8 cellular contexts compared by ENCODE assay signal in genomic region chr9:35070823-35071813, GRCh38. TPM values are rescaled to one million over a fixed set of nuclear protein-coding genes. Genes with fewer than 3 reads are reported as not detected.
A peak's percentile ranks its signal among the peaks of the same experiment; 100 is the strongest.
DNase-seq lines count a peak whose midpoint lies in the region; ATAC-seq, FAIRE-seq and TF ChIP-seq lines count a peak whose summit lies in the region.

No MANE protein-coding gene starts in this region.

- peak; percentile 53 for FAIRE-seq in islet of Langerhans (lab: Jason Lieb, UNC)

- peaks cover 12 to 48% (median 36%) of the 10 kb centered on the region in 12 donors for H3K4me1 ChIP-seq in heart left ventricle
- H3K4me1 ChIP-seq in subcutaneous abdominal adipose tissue (ENCODE audit: control insufficient read depth in 5 of 5, insufficient read depth in 5 of 5, low read length in 5 of 5) = peaks cover 9 to 51% (median 50%) of the 10 kb centered on the region in 5 donors

- TF ChIP-seq POLR2A in heart left ventricle (IDR thresholded peaks at IDR 0.05) = no peak

- H3K9ac ChIP-seq in subcutaneous abdominal adipose tissue (ENCODE audit: low read length in 5 of 5) = peak overlapping the region; percentile 82 to 99 (median 99)

- POLR2A ChIA-PET in activated naive CD8-positive, alpha-beta T cell treated with anti-CD3 and anti-CD28 coated beads, Interleukin-2, amount 10 ng/mL, durations not matched to agents 7 days and 5 days (lab: Charles Lee) = interaction anchor here (0.6 to 3.4 kb wide), 14 partner anchors 10 to 451 kb away, joined by 3 to 41 read pairs (median 5); partner anchors contain the start of genes ATOSB, DCTN3, DNAJB5 and FANCG

- WGBS in heart left ventricle, 4 donors = 1 to 2% (median 1%) methylated on average over 16 to 20 of the region's 20 CpGs

- no peaks in the 10 kb centered on the region for H3K27me3 ChIP-seq in heart left ventricle
- H3K27me3 ChIP-seq in subcutaneous abdominal adipose tissue (ENCODE audit: control insufficient read depth in 5 of 5, insufficient read depth in 4 of 5, low read length in 5 of 5) = no peaks in the 10 kb centered on the region

- TF ChIP-seq CTCF in heart left ventricle (IDR thresholded peaks at IDR 0.05) = no peak

- H3K9me3 ChIP-seq in heart left ventricle = no peaks in the 10 kb centered on the region
- H3K9me3 ChIP-seq in subcutaneous abdominal adipose tissue (ENCODE audit: control insufficient read depth in 5 of 5, low read length in 5 of 5) = no peaks in the 10 kb centered on the region

- intact Hi-C loops in heart left ventricle (cut with DNase I) (loop anchor here in 4 of 10 donors (2.0 to 10.0 kb wide), 3 partner anchors 76 to 406 kb away; partner anchors contain the start of gene CCL27 (in 1 of the 4)), cardiac septum (cut with DNase I) (loop anchor here (5.0 to 10.0 kb wide), 2 partner anchors 79 to 534 kb away; partner anchors contain the start of gene TESK1)

- H3K27me3 Mint-ChIP-seq in activated naive CD8-positive, alpha-beta T cell treated with anti-CD3 and anti-CD28 coated beads, Interleukin-2, amount 10 ng/mL, durations not matched to agents 7 days and 5 days = no peaks in the 10 kb centered on the region

- H3K4me3 Mint-ChIP-seq in activated naive CD8-positive, alpha-beta T cell treated with anti-CD3 and anti-CD28 coated beads, Interleukin-2, amount 10 ng/mL, durations not matched to agents 7 days and 5 days = peak overlapping the region; percentile 93

- H3K36me3 ChIP-seq in heart left ventricle (peaks cover 0 to 47% (median 28%) of the 10 kb centered on the region in 9 donors), subcutaneous abdominal adipose tissue (ENCODE audit: control insufficient read depth in 5 of 5, insufficient read depth in 5 of 5, low read length in 5 of 5) (peaks cover 8 to 39% (median 24%) of the 10 kb centered on the region in 5 donors)

- H3K4me3 ChIP-seq in heart left ventricle (peak overlapping the region; percentile 82 to 100 (median 96)), subcutaneous abdominal adipose tissue (ENCODE audit: low read depth in 1 of 5, low read length in 5 of 5) (peak overlapping the region; percentile 83 to 92 (median 87))

- DNase-seq in heart left ventricle = no peak
- DNase-seq in cardiac septum (ENCODE audit: low spot score) = no peak
- DNase-seq in activated naive CD8-positive, alpha-beta T cell treated with anti-CD3 and anti-CD28 coated beads, Interleukin-2, amount 10 ng/mL, durations not matched to agents 7 days and 5 days = no peak
- no peak for DNase-seq in NCI-H526 (lab: John Stamatoyannopoulos, UW)
- DNase-seq in NCI-H446 treated with DMSO at 0.1 percent for 48 hours (lab: John Stamatoyannopoulos, UW) = no peak

- H3K27ac ChIP-seq in heart left ventricle (peak overlapping the region; percentile 99 to 100 (median 100)), subcutaneous abdominal adipose tissue (ENCODE audit: low read depth, low read length) (peak overlapping the region; percentile 100)

- H3K9me3 Mint-ChIP-seq in activated naive CD8-positive, alpha-beta T cell treated with anti-CD3 and anti-CD28 coated beads, Interleukin-2, amount 10 ng/mL, durations not matched to agents 7 days and 5 days = no peaks in the 10 kb centered on the region

- H3K27ac Mint-ChIP-seq in activated naive CD8-positive, alpha-beta T cell treated with anti-CD3 and anti-CD28 coated beads, Interleukin-2, amount 10 ng/mL, durations not matched to agents 7 days and 5 days = peak overlapping the region; percentile 93

- H3K4me1 Mint-ChIP-seq in activated naive CD8-positive, alpha-beta T cell treated with anti-CD3 and anti-CD28 coated beads, Interleukin-2, amount 10 ng/mL, durations not matched to agents 7 days and 5 days = peaks cover 39% of the 10 kb centered on the region

- H3K36me3 Mint-ChIP-seq in activated naive CD8-positive, alpha-beta T cell treated with anti-CD3 and anti-CD28 coated beads, Interleukin-2, amount 10 ng/mL, durations not matched to agents 7 days and 5 days = peaks cover 45% of the 10 kb centered on the region

- ATAC-seq in heart left ventricle = peak in 1 of 4 donors; percentile 16
- no peak for ATAC-seq in activated naive CD8-positive, alpha-beta T cell treated with anti-CD3 and anti-CD28 coated beads, Interleukin-2, amount 10 ng/mL, durations not matched to agents 7 days and 5 days (ENCODE audit: low read depth)
- ATAC-seq in HG03108 (IDR thresholded peaks at IDR 0.05; ENCODE audit: unreplicated experiment) = no peak

RNA-seq across cellular contexts. Expression of gene VCP, which starts 1.3 kb away (rescaled TPM):
- total RNA-seq in heart left ventricle = 100 to 1,000 TPM; 221 to 411 (median 279) TPM
- polyA plus RNA-seq in heart left ventricle = 100 to 1,000 TPM; 107 to 251 TPM
- total RNA-seq in cardiac septum = 309 TPM
- total RNA-seq in activated naive CD8-positive, alpha-beta T cell treated with anti-CD3 and anti-CD28 coated beads, Interleukin-2, amount 10 ng/mL, durations not matched to agents 7 days and 5 days = 100 to 1,000 TPM; 183 to 189 TPM

RNA-seq across cellular contexts. Expression of gene FANCG, which starts 8.6 kb away (rescaled TPM):
- total RNA-seq in heart left ventricle (10 to 100 TPM in 1 of 9 donors, 1 to 10 TPM in 7, under 1 TPM in 1; 0.71 to 11.8 (median 2.9) TPM), cardiac septum (5.6 TPM)
- polyA plus RNA-seq in heart left ventricle = 1 to 10 TPM; 2.3 to 3.4 TPM
- total RNA-seq in activated naive CD8-positive, alpha-beta T cell treated with anti-CD3 and anti-CD28 coated beads, Interleukin-2, amount 10 ng/mL, durations not matched to agents 7 days and 5 days = 100 to 1,000 TPM; 103 to 109 TPM

RNA-seq across cellular contexts. Expression of gene PIGO, which starts 25.3 kb away (rescaled TPM):
- total RNA-seq in heart left ventricle (10 to 100 TPM in 2 of 9 donors, 1 to 10 TPM in 7; 7.0 to 13.1 (median 9.1) TPM), cardiac septum (9.3 TPM)
- 10 to 100 TPM in 1 of 2 donors, 1 to 10 TPM in 1; 8.6 to 12.0 TPM for polyA plus RNA-seq in heart left ventricle
- total RNA-seq in activated naive CD8-positive, alpha-beta T cell treated with anti-CD3 and anti-CD28 coated beads, Interleukin-2, amount 10 ng/mL, durations not matched to agents 7 days and 5 days = 10 to 100 TPM; 30.8 to 31.4 TPM

RNA-seq across cellular contexts. Expression of gene STOML2, which starts 31.8 kb away (rescaled TPM):
- total RNA-seq in heart left ventricle = 100 to 1,000 TPM; 114 to 162 (median 130) TPM
- polyA plus RNA-seq in heart left ventricle = 100 to 1,000 TPM in 1 of 2 donors, 10 to 100 TPM in 1; 78.2 to 177 TPM
- total RNA-seq in cardiac septum = 95.2 TPM
- 10 to 100 TPM; 90.3 to 91.9 TPM for total RNA-seq in activated naive CD8-positive, alpha-beta T cell treated with anti-CD3 and anti-CD28 coated beads, Interleukin-2, amount 10 ng/mL, durations not matched to agents 7 days and 5 days

RNA-seq across cellular contexts. Expression of gene ATOSB, which starts 44.5 kb away (rescaled TPM):
- total RNA-seq in heart left ventricle = 10 to 100 TPM; 15.9 to 43.3 (median 19.5) TPM
- 10 to 100 TPM; 15.9 to 42.5 TPM for polyA plus RNA-seq in heart left ventricle
- total RNA-seq in cardiac septum = 20.0 TPM
- total RNA-seq in activated naive CD8-positive, alpha-beta T cell treated with anti-CD3 and anti-CD28 coated beads, Interleukin-2, amount 10 ng/mL, durations not matched to agents 7 days and 5 days = 10 to 100 TPM; 12.0 to 16.6 TPM

Comparison
In these comparisons a context has a peak if more than half of its experiments do, and no peak if none do; other contexts are left out.
1. RNA of gene FANCG, which starts 8.6 kb away (total RNA-seq): 103 to 109 TPM in activated naive CD8-positive, alpha-beta T cell treated with anti-CD3 and anti-CD28 coated beads, Interleukin-2, amount 10 ng/mL, durations not matched to agents 7 days and 5 days; 5.6 TPM in cardiac septum (single experiment) and 0.71 to 11.8 TPM in heart left ventricle; every median in the first group is over 4 times any median in the second.